ENCODE assay signal across 19 cellular contexts in genomic region chr6:34583461-34583860, GRCh38. TPM values are rescaled to one million over a fixed set of nuclear protein-coding genes. Genes with fewer than 3 reads are reported as not detected.
DNase-seq lines count a peak whose midpoint lies in the region; ATAC-seq, FAIRE-seq and TF ChIP-seq lines count a peak whose summit lies in the region.
"Had no signal": no experiment of that assay in that cellular context is flagged by ENCODE, and none has a peak within 500 bp of the region (broad histone marks: within the 10 kb centered on the region; RNA-seq: fewer than 3 reads in every experiment).

No MANE protein-coding gene starts in this region.

- intact Hi-C loops in vagina (cut with DNase I): no loop called here

- H3K9me3 ChIP-seq in vagina: no peaks in the 10 kb centered on the region
- H3K9me3 ChIP-seq: gastrocnemius medialis, upper lobe of left lung had no signal

- TF ChIP-seq CTCF in fibroblast of mammary gland (conservative IDR thresholded peaks at IDR 0.05; ENCODE audit: control insufficient read depth, insufficient read depth, low read depth, low read length) (peak; percentile 22), vagina (IDR thresholded peaks at IDR 0.05) (no peak)

- TF ChIP-seq POLR2A in vagina (IDR thresholded peaks at IDR 0.05): no peak

- H3K27ac ChIP-seq in vagina: no peak overlapping the region
- H3K27ac ChIP-seq: gastrocnemius medialis, skin epidermis, upper lobe of left lung had no signal

- H3K4me1 ChIP-seq in vagina: no peaks in the 10 kb centered on the region
- H3K4me1 ChIP-seq: upper lobe of left lung had no signal

- H3K4me3 ChIP-seq in fibroblast of mammary gland (ENCODE audit: control insufficient read depth, low read depth, low read length): no peak overlapping the region
- no peak overlapping the region for H3K4me3 ChIP-seq in vagina
- H3K4me3 ChIP-seq: gastrocnemius medialis, skin epidermis, upper lobe of left lung had no signal

- peaks cover 0 to 4% of the 10 kb centered on the region in 2 donors for H3K36me3 ChIP-seq in vagina
- H3K36me3 ChIP-seq: gastrocnemius medialis had no signal

- DNase-seq in stimulated activated CD4-positive, alpha-beta T cell treated with anti-CD3 and anti-CD28 coated beads, Interleukin-15, amount 100 ng/mL, for 24 hours: peak; percentile 12
- no peak for DNase-seq in stimulated activated CD4-positive, alpha-beta T cell treated with anti-CD3 and anti-CD28 coated beads, Interleukin-1b, Interleukin-23, amount 100 ng/mL, for 48 hours
- peak; percentile 10 for DNase-seq in activated CD4-positive, alpha-beta T cell treated with anti-CD3 and anti-CD28 coated beads, Interleukin-2, amount 50 U/mL, for 1 hour
- DNase-seq in fibroblast of mammary gland (ENCODE audit: low read depth): no peak
- DNase-seq in RCC 7860 (ENCODE audit: low spot score): no peak
- no peak for DNase-seq in vagina (ENCODE audit: extremely low spot score in 2 of 2)
- DNase-seq: activated B cell treated with CpG ODN at 0.5 μM for 24 hours, gastrocnemius medialis, kidney, naive B cell, NCI-H1105 treated with DMSO at 0.1 percent for 48 hours, NCI-H510A, upper lobe of left lung had no signal

- ATAC-seq in HG02852 (IDR thresholded peaks at IDR 0.05; ENCODE audit: unreplicated experiment): no peak
- no peak for ATAC-seq in GM18867 (IDR thresholded peaks at IDR 0.05; ENCODE audit: unreplicated experiment)
- ATAC-seq: gastrocnemius medialis had no signal

- H3K27me3 ChIP-seq in vagina: no peaks in the 10 kb centered on the region
- H3K27me3 ChIP-seq: gastrocnemius medialis, upper lobe of left lung had no signal

- FAIRE-seq in RCC 7860 (lab: Jason Lieb, UNC): no peak
- FAIRE-seq: colon, kidney had no signal

RNA-seq across cellular contexts. Expression of gene SPDEF, which starts 27.3 kb away (rescaled TPM):
- not detected for total RNA-seq in vagina
- total RNA-seq: activated T-helper 1 cell treated with anti-CD3 and anti-CD28 coated beads, Interleukin-12 subunit alpha, Interleukin-12 subunit beta, Interleukin-2, Interleukin-4 antibody, amounts not matched to agents 30 ng/mL and 10 ng/mL and 1 ng/mL, durations not matched to agents 14 hours and 24 hours and 36 hours; B cell had no signal

Comparison
In these comparisons a context has a peak if more than half of its experiments do, and no peak if none do; other contexts are left out.
1. DNase-seq: peak in stimulated activated CD4-positive, alpha-beta T cell treated with anti-CD3 and anti-CD28 coated beads, Interleukin-15, amount 100 ng/mL, for 24 hours (single experiment) and activated CD4-positive, alpha-beta T cell treated with anti-CD3 and anti-CD28 coated beads, Interleukin-2, amount 50 U/mL, for 1 hour (single experiment); none in stimulated activated CD4-positive, alpha-beta T cell treated with anti-CD3 and anti-CD28 coated beads, Interleukin-1b, Interleukin-23, amount 100 ng/mL, for 48 hours (single experiment), fibroblast of mammary gland (single experiment), RCC 7860 (single experiment) and vagina (0 of 2).